14 cellular contexts compared by ENCODE assay signal in genomic region chr1:199510314-199510713, GRCh38.
A peak's percentile ranks its signal among the peaks of the same experiment; 100 is the strongest.
DNase-seq lines count a peak whose midpoint lies in the region; ATAC-seq, FAIRE-seq and TF ChIP-seq lines count a peak whose summit lies in the region.
"Had no signal": no experiment of that assay in that cellular context is flagged by ENCODE, and none has a peak within 500 bp of the region (broad histone marks: within the 10 kb centered on the region; RNA-seq: fewer than 3 reads in every experiment).

No MANE protein-coding gene starts in this region.

- H3K27ac Mint-ChIP-seq in CD8-positive, alpha-beta memory T cell = peak overlapping the region in 1 of 8 donors; percentile 65
- no peak overlapping the region for H3K27ac Mint-ChIP-seq in activated CD8-positive, alpha-beta memory T cell treated with anti-CD3 and anti-CD28 coated beads, Interleukin-2, amount 10 ng/mL, durations not matched to agents 7 days and 5 days
- H3K27ac Mint-ChIP-seq: activated CD8-positive, alpha-beta T cell treated with anti-CD3 and anti-CD28 coated beads, Interleukin-2, amount 10 ng/mL, durations not matched to agents 7 days and 5 days; naive thymus-derived CD4-positive, alpha-beta T cell; T-helper 2 cell treated with Interferon-gamma antibody and Interleukin-4, amounts not matched to agents 5 μg/mL and 100 μg/mL, for 36 hours had no signal

- H4K20me1 ChIP-seq in GM12878 (ENCODE audit: control insufficient read depth, insufficient read depth) = no peaks in the 10 kb centered on the region
- H4K20me1 ChIP-seq: BLaER1 had no signal

- CTCF ChIA-PET in GM12878 (lab: Yijun Ruan, JAX) = no interaction called here
- CTCF ChIA-PET in CD8-positive, alpha-beta memory T cell (lab: Charles Lee) = no interaction called here
- CTCF ChIA-PET in activated CD8-positive, alpha-beta memory T cell treated with anti-CD3 and anti-CD28 coated beads, Interleukin-2, amount 10 ng/mL, durations not matched to agents 7 days and 5 days (lab: Charles Lee) = no interaction called here

- H3K27ac ChIP-seq in GM12878 (ENCODE audit: control insufficient read depth, insufficient read depth) = no peak overlapping the region
- H3K27ac ChIP-seq in CD8-positive, alpha-beta memory T cell (ENCODE audit: low read depth, low read length) = no peak overlapping the region
- H3K27ac ChIP-seq: BLaER1 had no signal

- no peaks in the 10 kb centered on the region for H3K9me3 Mint-ChIP-seq in CD8-positive, alpha-beta memory T cell
- no peaks in the 10 kb centered on the region for H3K9me3 Mint-ChIP-seq in activated CD8-positive, alpha-beta memory T cell treated with anti-CD3 and anti-CD28 coated beads, Interleukin-2, amount 10 ng/mL, durations not matched to agents 7 days and 5 days (ENCODE audit: low read depth)
- H3K9me3 Mint-ChIP-seq: naive thymus-derived CD4-positive, alpha-beta T cell; T-helper 2 cell treated with Interferon-gamma antibody and Interleukin-4, amounts not matched to agents 5 μg/mL and 100 μg/mL, for 36 hours had no signal

- DNase-seq in GM12878 (ENCODE audit: low read depth, low spot score) = peak; percentile 61
- DNase-seq in NCI-H446 (lab: John Stamatoyannopoulos, UW) = no peak
- DNase-seq in CD8-positive, alpha-beta memory T cell = no peak
- no peak for DNase-seq in H7
- no peak for DNase-seq in activated CD8-positive, alpha-beta memory T cell treated with anti-CD3 and anti-CD28 coated beads, Interleukin-2, amount 10 ng/mL, durations not matched to agents 7 days and 5 days
- DNase-seq: activated CD8-positive, alpha-beta T cell treated with anti-CD3 and anti-CD28 coated beads, Interleukin-2, amount 10 ng/mL, durations not matched to agents 7 days and 5 days; naive thymus-derived CD4-positive, alpha-beta T cell had no signal

- peak overlapping the region; percentile 25; the same call in 1 of the 2 replicates for H3K4me2 ChIP-seq in GM12878 (ENCODE audit: control insufficient read depth, insufficient read depth)
- H3K4me2 ChIP-seq: BLaER1 had no signal

- intact Hi-C loops in GM12878 (cut with micrococcal nuclease; ENCODE audit: unreplicated experiment) = no loop called here

- H3K4me3 ChIP-seq in GM12878 (no peak overlapping the region), H7 (ENCODE audit: insufficient read depth, low read depth, low read length) (no peak overlapping the region)
- H3K4me3 ChIP-seq in CD8-positive, alpha-beta memory T cell (ENCODE audit: low read length) = no peak overlapping the region
- H3K4me3 ChIP-seq: BLaER1 had no signal

- RAD21 ChIA-PET in GM12878 (lab: Charles Lee; ENCODE audit: unreplicated experiment) = no interaction called here

- FAIRE-seq in GM12878 (lab: Jason Lieb, UNC) = no peak
- FAIRE-seq: G401.6, keratinocyte had no signal

- H3K4me1 ChIP-seq in GM12878 (ENCODE audit: control insufficient read depth, insufficient read depth, low read length) = no peaks in the 10 kb centered on the region
- no peaks in the 10 kb centered on the region for H3K4me1 ChIP-seq in CD8-positive, alpha-beta memory T cell (ENCODE audit: insufficient read depth, low read length)

- H2AFZ ChIP-seq in GM12878 (ENCODE audit: control insufficient read depth, low read depth, low read length) = no peak overlapping the region

- 7% methylated on average over 5 of the region's 5 CpGs for WGBS in GM12878 (ENCODE audit: insufficient coverage, insufficient replicate concordance, low lambda C conversion rate, missing lambda C conversion rate)

- H3K36me3 ChIP-seq in GM12878 (ENCODE audit: control insufficient read depth in 2 of 2, insufficient read depth in 2 of 2, low read length in 1 of 2) (no peaks in the 10 kb centered on the region), H7 (replicated peaks; ENCODE audit: control insufficient read depth, insufficient read depth, low read length) (no peaks in the 10 kb centered on the region)
- no peaks in the 10 kb centered on the region for H3K36me3 ChIP-seq in CD8-positive, alpha-beta memory T cell (ENCODE audit: insufficient read depth, low read length)
- H3K36me3 ChIP-seq: BLaER1 had no signal

- in situ Hi-C loops in GM12878 (cut with MboI) = no loop called here

- TF ChIP-seq POLR2A in GM12878 (IDR thresholded peaks at IDR 0.05; ENCODE audit: low read depth, low read length) = no peak

- peak; percentile 63 for ATAC-seq in GM18508 (IDR thresholded peaks at IDR 0.05; ENCODE audit: insufficient read depth, unreplicated experiment)
- ATAC-seq in GM21529 (IDR thresholded peaks at IDR 0.05; ENCODE audit: unreplicated experiment) = peak; percentile 88
- peak; percentile 65 for ATAC-seq in HG03108 (IDR thresholded peaks at IDR 0.05; ENCODE audit: unreplicated experiment)
- peak; percentile 97 for ATAC-seq in GM12878
- ATAC-seq in activated CD8-positive, alpha-beta memory T cell treated with anti-CD3 and anti-CD28 coated beads, Interleukin-2, amount 10 ng/mL, durations not matched to agents 7 days and 5 days = no peak
- ATAC-seq: activated CD8-positive, alpha-beta T cell treated with anti-CD3 and anti-CD28 coated beads, Interleukin-2, amount 10 ng/mL, durations not matched to agents 7 days and 5 days; naive thymus-derived CD4-positive, alpha-beta T cell had no signal

- no peak for TF ChIP-seq CTCF in GM12878 (IDR thresholded peaks at IDR 0.05 in 2 of 3, conservative IDR thresholded peaks at IDR 0.05 in 1 of 3; ENCODE audit: control insufficient read depth in 2 of 3, extremely low read depth in 1 of 3, insufficient read depth in 1 of 3, low read depth in 3 of 3, low read length in 3 of 3)

- SMC1A ChIA-PET in GM12878 (lab: Charles Lee; ENCODE audit: uncharacterized antibody, unreplicated experiment) = no interaction called here

- no TSS peak for BruUV-seq in GM12878 (replicated peaks; lab: Mats Ljungman, UMichigan)

- no peak overlapping the region for H3K9ac ChIP-seq in GM12878 (ENCODE audit: control insufficient read depth, insufficient read depth, low read length)
- H3K9ac ChIP-seq: BLaER1 had no signal

- no peaks in the 10 kb centered on the region for H3K4me1 Mint-ChIP-seq in CD8-positive, alpha-beta memory T cell
- peaks cover 7% of the 10 kb centered on the region for H3K4me1 Mint-ChIP-seq in activated CD8-positive, alpha-beta memory T cell treated with anti-CD3 and anti-CD28 coated beads, Interleukin-2, amount 10 ng/mL, durations not matched to agents 7 days and 5 days

- no peak for TF ChIP-seq RAD21 in GM12878 (IDR thresholded peaks at IDR 0.05; ENCODE audit: insufficient read depth, low read depth, low read length)

- H3K27me3 ChIP-seq in GM12878 (replicated peaks in 1 of 2; ENCODE audit: control insufficient read depth in 2 of 2, insufficient read depth in 2 of 2, low read length in 1 of 2) (no peaks in the 10 kb centered on the region), H7 (ENCODE audit: control insufficient read depth, insufficient read depth, low read length) (no peaks in the 10 kb centered on the region)
- no peaks in the 10 kb centered on the region for H3K27me3 ChIP-seq in CD8-positive, alpha-beta memory T cell (ENCODE audit: insufficient read depth, low read length, poor library complexity, severe bottlenecking)
- H3K27me3 ChIP-seq: BLaER1 had no signal

- no peaks in the 10 kb centered on the region for H3K79me2 ChIP-seq in GM12878 (ENCODE audit: control insufficient read depth, insufficient read depth, low read length)

- no peaks in the 10 kb centered on the region for H3K36me3 Mint-ChIP-seq in CD8-positive, alpha-beta memory T cell
- no peaks in the 10 kb centered on the region for H3K36me3 Mint-ChIP-seq in activated CD8-positive, alpha-beta memory T cell treated with anti-CD3 and anti-CD28 coated beads, Interleukin-2, amount 10 ng/mL, durations not matched to agents 7 days and 5 days
- H3K36me3 Mint-ChIP-seq: naive thymus-derived CD4-positive, alpha-beta T cell had no signal

- TF ChIP-seq EP300 in GM12878 (IDR thresholded peaks at IDR 0.05; ENCODE audit: borderline replicate concordance in 1 of 2, control insufficient read depth in 1 of 2, low read depth in 2 of 2, low read length in 2 of 2) = peak in 1 of 2 experiments; percentile 45; a peak in 1 of 4 replicates

- no peaks in the 10 kb centered on the region for H3K9me3 ChIP-seq in GM12878 (replicated peaks; ENCODE audit: control insufficient read depth, insufficient read depth, low read length)
- no peaks in the 10 kb centered on the region for H3K9me3 ChIP-seq in CD8-positive, alpha-beta memory T cell (ENCODE audit: low read length)
- H3K9me3 ChIP-seq: BLaER1 had no signal

- H3K27me3 Mint-ChIP-seq in CD8-positive, alpha-beta memory T cell = peaks cover 3 to 11% of the 10 kb centered on the region in 2 donors
- peaks cover 36% of the 10 kb centered on the region for H3K27me3 Mint-ChIP-seq in activated CD8-positive, alpha-beta memory T cell treated with anti-CD3 and anti-CD28 coated beads, Interleukin-2, amount 10 ng/mL, durations not matched to agents 7 days and 5 days

- H3K4me3 Mint-ChIP-seq in CD8-positive, alpha-beta memory T cell = no peak overlapping the region
- H3K4me3 Mint-ChIP-seq in activated CD8-positive, alpha-beta memory T cell treated with anti-CD3 and anti-CD28 coated beads, Interleukin-2, amount 10 ng/mL, durations not matched to agents 7 days and 5 days = no peak overlapping the region
- H3K4me3 Mint-ChIP-seq: activated CD8-positive, alpha-beta T cell treated with anti-CD3 and anti-CD28 coated beads, Interleukin-2, amount 10 ng/mL, durations not matched to agents 7 days and 5 days; naive thymus-derived CD4-positive, alpha-beta T cell; T-helper 2 cell treated with Interferon-gamma antibody and Interleukin-4, amounts not matched to agents 5 μg/mL and 100 μg/mL, for 36 hours had no signal

- POLR2A ChIA-PET in GM12878 (lab: Charles Lee) = no interaction called here
- POLR2A ChIA-PET in CD8-positive, alpha-beta memory T cell (lab: Charles Lee) = no interaction called here

TF ChIP-seq in GM12878, 131 proteins besides CTCF, POLR2A, EP300 and RAD21 (continues in another document):
- TF ChIP-seq FOXM1 (IDR thresholded peaks at IDR 0.05; ENCODE audit: low read depth, low read length) (no peak), MTA2 (IDR thresholded peaks at IDR 0.05; ENCODE audit: low read depth) (peak; percentile 53; the same call in 1 of the 2 replicates), ZZZ3 (IDR thresholded peaks at IDR 0.05; ENCODE audit: control insufficient read depth, insufficient read length, low read depth) (no peak), ETV6 (conservative IDR thresholded peaks at IDR 0.05 in 1 of 2, IDR thresholded peaks at IDR 0.05 in 1 of 2; ENCODE audit: borderline replicate concordance in 1 of 2, low read depth in 1 of 2) (no peak), PKNOX1 (IDR thresholded peaks at IDR 0.05) (peak; percentile 71), NR2F1 (conservative IDR thresholded peaks at IDR 0.05) (peak; percentile 61; the same call in 1 of the 2 replicates), SMAD1 (IDR thresholded peaks at IDR 0.05; ENCODE audit: low read depth, partially characterized antibody) (no peak)
